1 cellular context compared by ENCODE assay signal in the genomic region with DNA sequence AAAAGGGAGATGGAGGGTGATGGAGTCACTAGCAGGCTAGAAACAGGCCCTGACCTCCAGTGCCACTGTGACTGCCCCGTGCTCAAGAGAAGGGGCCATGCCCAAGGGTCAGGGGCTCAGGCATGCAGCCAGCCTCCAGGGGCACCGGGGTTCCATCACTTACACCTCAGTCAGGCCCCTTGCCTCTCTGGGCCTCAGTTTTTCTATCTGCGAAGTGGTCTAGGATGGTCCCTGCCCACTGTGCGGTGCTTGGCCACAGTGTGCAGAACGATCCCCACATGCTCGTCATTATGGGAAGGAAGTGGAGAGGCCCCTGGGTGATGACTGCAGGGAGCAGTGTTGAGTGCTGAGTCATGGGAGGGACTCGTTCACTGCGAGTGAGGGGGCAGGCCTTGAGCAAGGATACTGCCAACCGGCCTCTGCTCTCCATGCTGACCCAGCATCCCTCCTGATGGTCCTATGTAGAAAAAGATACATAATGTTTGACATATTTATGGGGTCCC.
TF ChIP-seq lines count a peak whose summit lies in the region.

No MANE protein-coding gene starts in this region.

TF ChIP-seq in SK-N-SH, 30 proteins besides CTCF, POLR2A, EP300 and RAD21 (continued from another document):
- TF ChIP-seq, protein P1, sequence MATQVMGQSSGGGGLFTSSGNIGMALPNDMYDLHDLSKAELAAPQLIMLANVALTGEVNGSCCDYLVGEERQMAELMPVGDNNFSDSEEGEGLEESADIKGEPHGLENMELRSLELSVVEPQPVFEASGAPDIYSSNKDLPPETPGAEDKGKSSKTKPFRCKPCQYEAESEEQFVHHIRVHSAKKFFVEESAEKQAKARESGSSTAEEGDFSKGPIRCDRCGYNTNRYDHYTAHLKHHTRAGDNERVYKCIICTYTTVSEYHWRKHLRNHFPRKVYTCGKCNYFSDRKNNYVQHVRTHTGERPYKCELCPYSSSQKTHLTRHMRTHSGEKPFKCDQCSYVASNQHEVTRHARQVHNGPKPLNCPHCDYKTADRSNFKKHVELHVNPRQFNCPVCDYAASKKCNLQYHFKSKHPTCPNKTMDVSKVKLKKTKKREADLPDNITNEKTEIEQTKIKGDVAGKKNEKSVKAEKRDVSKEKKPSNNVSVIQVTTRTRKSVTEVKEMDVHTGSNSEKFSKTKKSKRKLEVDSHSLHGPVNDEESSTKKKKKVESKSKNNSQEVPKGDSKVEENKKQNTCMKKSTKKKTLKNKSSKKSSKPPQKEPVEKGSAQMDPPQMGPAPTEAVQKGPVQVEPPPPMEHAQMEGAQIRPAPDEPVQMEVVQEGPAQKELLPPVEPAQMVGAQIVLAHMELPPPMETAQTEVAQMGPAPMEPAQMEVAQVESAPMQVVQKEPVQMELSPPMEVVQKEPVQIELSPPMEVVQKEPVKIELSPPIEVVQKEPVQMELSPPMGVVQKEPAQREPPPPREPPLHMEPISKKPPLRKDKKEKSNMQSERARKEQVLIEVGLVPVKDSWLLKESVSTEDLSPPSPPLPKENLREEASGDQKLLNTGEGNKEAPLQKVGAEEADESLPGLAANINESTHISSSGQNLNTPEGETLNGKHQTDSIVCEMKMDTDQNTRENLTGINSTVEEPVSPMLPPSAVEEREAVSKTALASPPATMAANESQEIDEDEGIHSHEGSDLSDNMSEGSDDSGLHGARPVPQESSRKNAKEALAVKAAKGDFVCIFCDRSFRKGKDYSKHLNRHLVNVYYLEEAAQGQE (IDR thresholded peaks at IDR 0.05; ENCODE audit: low read depth, low read length), result peak; percentile 41; the same call in 1 of the 2 replicates
